2 cellular contexts compared by ENCODE assay signal in genomic region chr9:89418882-89419641, GRCh38.
TF ChIP-seq lines count a peak whose summit lies in the region.

No MANE protein-coding gene starts in this region.

TF ChIP-seq in GM23338, 12 proteins besides CTCF, POLR2A, EP300 and RAD21:
- TF ChIP-seq ZNF114 (CRISPR knock-in tag; IDR thresholded peaks at IDR 0.05) (no peak), STAT1 (IDR thresholded peaks at IDR 0.05; ENCODE audit: unreplicated experiment) (no peak), POLR2AphosphoS5 (IDR thresholded peaks at IDR 0.05; ENCODE audit: low read depth) (no peak), ZNF331 (CRISPR knock-in tag; IDR thresholded peaks at IDR 0.05; ENCODE audit: low read depth) (no peak), ETS1 (IDR thresholded peaks at IDR 0.05) (no peak)

TF ChIP-seq in GM12878, 131 proteins besides CTCF, POLR2A, EP300 and RAD21 (continues in another document):
- TF ChIP-seq LARP7 (IDR thresholded peaks at IDR 0.05) (no peak), SMARCA5 (IDR thresholded peaks at IDR 0.05) (no peak), IRF3 (IDR thresholded peaks at IDR 0.05) (no peak), ZSCAN29 (IDR thresholded peaks at IDR 0.05) (no peak), ZBTB40 (IDR thresholded peaks at IDR 0.05; ENCODE audit: borderline replicate concordance) (peak; percentile 74; the same call in 1 of the 2 replicates), SKIL (IDR thresholded peaks at IDR 0.05; ENCODE audit: low read depth, poor library complexity, severe bottlenecking) (no peak), BACH1 (IDR thresholded peaks at IDR 0.05; ENCODE audit: borderline replicate concordance) (no peak), EZH2 (IDR thresholded peaks at IDR 0.05; ENCODE audit: borderline replicate concordance, control insufficient read depth, low read depth, low read length) (no peak), HSF1 (IDR thresholded peaks at IDR 0.05; ENCODE audit: low read depth, low read length) (no peak), CBX5 (IDR thresholded peaks at IDR 0.05; ENCODE audit: low read depth) (no peak), CBFB (IDR thresholded peaks at IDR 0.05; ENCODE audit: low read depth) (no peak), RELA (IDR thresholded peaks at IDR 0.05; ENCODE audit: borderline replicate concordance, partially characterized antibody) (no peak), HDAC6 (IDR thresholded peaks at IDR 0.05; ENCODE audit: unreplicated experiment) (no peak), CEBPZ (IDR thresholded peaks at IDR 0.05; ENCODE audit: low read depth, low read length) (no peak), CREB1 (IDR thresholded peaks at IDR 0.05; ENCODE audit: low read depth) (no peak), MEF2A (IDR thresholded peaks at IDR 0.05; ENCODE audit: insufficient read depth, low read depth, low read length) (no peak), MTA2 (IDR thresholded peaks at IDR 0.05; ENCODE audit: low read depth) (0 out of 2 replicates have a peak, but pooled peaks have one; percentile 9), NR2C1 (IDR thresholded peaks at IDR 0.05) (peak; percentile 81), ZNF687 (IDR thresholded peaks at IDR 0.05) (peak; percentile 80), IRF4 (IDR thresholded peaks at IDR 0.05; ENCODE audit: low read depth, low read length) (no peak), RB1 (IDR thresholded peaks at IDR 0.05; ENCODE audit: borderline replicate concordance) (no peak), USF1 (IDR thresholded peaks at IDR 0.05; ENCODE audit: borderline replicate concordance, extremely low read length, insufficient read depth, low read depth, low read length) (no peak), BCL11A (IDR thresholded peaks at IDR 0.05; ENCODE audit: low read depth, low read length) (no peak), MEF2B (IDR thresholded peaks at IDR 0.05; ENCODE audit: partially characterized antibody, poor library complexity, severe bottlenecking) (no peak), TAF1 (IDR thresholded peaks at IDR 0.05; ENCODE audit: borderline replicate concordance, low read depth, low read length) (no peak), GATAD2B (conservative IDR thresholded peaks at IDR 0.05; ENCODE audit: low read depth) (no peak), CHD1 (IDR thresholded peaks at IDR 0.05; ENCODE audit: low read depth, low read length) (no peak; the same call in 1 of the 2 replicates), MYB (IDR thresholded peaks at IDR 0.05; ENCODE audit: borderline replicate concordance, low read depth, low read length) (no peak), ESRRA (IDR thresholded peaks at IDR 0.05; ENCODE audit: low read length) (no peak), SUZ12 (IDR thresholded peaks at IDR 0.05; ENCODE audit: unreplicated experiment) (no peak), ZBTB11 (CRISPR knock-in tag; IDR thresholded peaks at IDR 0.05) (no peak), ASH2L (IDR thresholded peaks at IDR 0.05; ENCODE audit: borderline replicate concordance, low read depth) (no peak), MYC (IDR thresholded peaks at IDR 0.05; ENCODE audit: insufficient read depth, insufficient read length, insufficient replicate concordance, low read length, severe bottlenecking) (no peak), CREM (IDR thresholded peaks at IDR 0.05; ENCODE audit: low read depth) (no peak), POU2F2 (IDR thresholded peaks at IDR 0.05; ENCODE audit: borderline replicate concordance, low read depth, low read length) (peak; percentile 15; the same call in 1 of the 3 replicates), ZNF217 (IDR thresholded peaks at IDR 0.05) (no peak), STAT1 (conservative IDR thresholded peaks at IDR 0.05) (no peak), NFYA (IDR thresholded peaks at IDR 0.05; ENCODE audit: borderline replicate concordance, low read depth, low read length) (no peak), WRNIP1 (IDR thresholded peaks at IDR 0.05; ENCODE audit: borderline replicate concordance, low read depth, low read length) (no peak), ZNF384 (IDR thresholded peaks at IDR 0.05; ENCODE audit: borderline replicate concordance, low read depth, low read length) (no peak)
